Comparison of ENCODE assay signal across 8 cellular contexts in genomic region chr17:74893936-74894671, GRCh38. TPM values are rescaled to one million over a fixed set of nuclear protein-coding genes. Genes with fewer than 3 reads are reported as not detected.
DNase-seq lines count a peak whose midpoint lies in the region; TF ChIP-seq lines count a peak whose summit lies in the region.
"Had no signal": no experiment of that assay in that cellular context is flagged by ENCODE, and none has a peak within 500 bp of the region (broad histone marks: within the 10 kb centered on the region; RNA-seq: fewer than 3 reads in every experiment).

No MANE protein-coding gene starts in this region.

- H2AFZ ChIP-seq in osteoblast (ENCODE audit: low read length) = no peak overlapping the region

- H3K27me3 Mint-ChIP-seq in activated CD4-positive, alpha-beta T cell treated with anti-CD3 and anti-CD28 coated beads, Interleukin-2, amount 10 ng/mL, durations not matched to agents 7 days and 5 days = peaks cover 50% of the 10 kb centered on the region
- peaks cover 57% of the 10 kb centered on the region for H3K27me3 Mint-ChIP-seq in activated CD4-positive, alpha-beta memory T cell treated with anti-CD3 and anti-CD28 coated beads, Interleukin-2, amount 10 ng/mL, durations not matched to agents 7 days and 5 days

- no peaks in the 10 kb centered on the region for H3K36me3 Mint-ChIP-seq in activated CD4-positive, alpha-beta T cell treated with anti-CD3 and anti-CD28 coated beads, Interleukin-2, amount 10 ng/mL, durations not matched to agents 7 days and 5 days (ENCODE audit: low read depth)
- H3K36me3 Mint-ChIP-seq in activated CD4-positive, alpha-beta memory T cell treated with anti-CD3 and anti-CD28 coated beads, Interleukin-2, amount 10 ng/mL, durations not matched to agents 7 days and 5 days (ENCODE audit: low read depth) = no peaks in the 10 kb centered on the region

- H3K79me2 ChIP-seq in osteoblast (ENCODE audit: insufficient read depth, low read length) = no peaks in the 10 kb centered on the region

- POLR2A ChIA-PET in activated CD4-positive, alpha-beta T cell treated with anti-CD3 and anti-CD28 coated beads, Interleukin-2, amount 10 ng/mL, durations not matched to agents 7 days and 5 days (lab: Charles Lee) = no interaction called here
- POLR2A ChIA-PET in activated CD4-positive, alpha-beta memory T cell treated with anti-CD3 and anti-CD28 coated beads, Interleukin-2, amount 10 ng/mL, durations not matched to agents 7 days and 5 days (lab: Charles Lee) = interaction anchor here (1.0 kb wide), 1 partner anchor 21 kb away, joined by 4 read pairs; the partner anchor contains the start of gene FDXR

- peaks cover 5% of the 10 kb centered on the region for H3K4me1 Mint-ChIP-seq in activated CD4-positive, alpha-beta T cell treated with anti-CD3 and anti-CD28 coated beads, Interleukin-2, amount 10 ng/mL, durations not matched to agents 7 days and 5 days
- peaks cover 2% of the 10 kb centered on the region for H3K4me1 Mint-ChIP-seq in activated CD4-positive, alpha-beta memory T cell treated with anti-CD3 and anti-CD28 coated beads, Interleukin-2, amount 10 ng/mL, durations not matched to agents 7 days and 5 days

- H4K20me1 ChIP-seq in osteoblast (ENCODE audit: insufficient read depth, low read length) = no peaks in the 10 kb centered on the region

- H3K27me3 ChIP-seq in dorsolateral prefrontal cortex (peaks cover 0 to 35% (median 15%) of the 10 kb centered on the region in 45 donors), osteoblast (ENCODE audit: insufficient read depth, low read length) (peaks cover 71% of the 10 kb centered on the region)

- TF ChIP-seq CTCF in dorsolateral prefrontal cortex (IDR thresholded peaks at IDR 0.05 in 54 of 56, conservative IDR thresholded peaks at IDR 0.05 in 2 of 56; ENCODE audit: low read depth in 1 of 56, partially characterized antibody in 56 of 56) (no peak), osteoblast (IDR thresholded peaks at IDR 0.05; ENCODE audit: extremely low read depth, low read depth, low read length) (no peak), GM20000 (IDR thresholded peaks at IDR 0.05; ENCODE audit: extremely low read depth, missing control alignments) (no peak)

- H3K36me3 ChIP-seq in osteoblast (ENCODE audit: insufficient read depth, low read length) = no peaks in the 10 kb centered on the region

- H3K4me1 ChIP-seq in osteoblast (ENCODE audit: insufficient read depth, low read length) = no peaks in the 10 kb centered on the region

- H3K27ac Mint-ChIP-seq in activated CD4-positive, alpha-beta T cell treated with anti-CD3 and anti-CD28 coated beads, Interleukin-2, amount 10 ng/mL, durations not matched to agents 7 days and 5 days = no peak overlapping the region
- no peak overlapping the region for H3K27ac Mint-ChIP-seq in activated CD4-positive, alpha-beta memory T cell treated with anti-CD3 and anti-CD28 coated beads, Interleukin-2, amount 10 ng/mL, durations not matched to agents 7 days and 5 days

- no peaks in the 10 kb centered on the region for H3K9me3 ChIP-seq in osteoblast (ENCODE audit: low read depth, low read length)

- H3K27ac ChIP-seq in dorsolateral prefrontal cortex (peak overlapping the region in 2 of 59 donors; percentile 43 to 62), osteoblast (ENCODE audit: low read depth, low read length) (no peak overlapping the region)

- no peaks in the 10 kb centered on the region for H3K9me3 Mint-ChIP-seq in activated CD4-positive, alpha-beta T cell treated with anti-CD3 and anti-CD28 coated beads, Interleukin-2, amount 10 ng/mL, durations not matched to agents 7 days and 5 days
- no peaks in the 10 kb centered on the region for H3K9me3 Mint-ChIP-seq in activated CD4-positive, alpha-beta memory T cell treated with anti-CD3 and anti-CD28 coated beads, Interleukin-2, amount 10 ng/mL, durations not matched to agents 7 days and 5 days

- CTCF ChIA-PET in activated CD4-positive, alpha-beta T cell treated with anti-CD3 and anti-CD28 coated beads, Interleukin-2, amount 10 ng/mL, durations not matched to agents 7 days and 5 days (lab: Charles Lee) = interaction anchor here (1.2 to 1.6 kb wide), 3 partner anchors 19 to 65 kb away, joined by 3 to 4 read pairs (median 3); partner anchors contain the start of gene OTOP2
- CTCF ChIA-PET in activated CD4-positive, alpha-beta memory T cell treated with anti-CD3 and anti-CD28 coated beads, Interleukin-2, amount 10 ng/mL, durations not matched to agents 7 days and 5 days (lab: Charles Lee) = no interaction called here

- peak overlapping the region in 58 of 59 donors; percentile 10 to 71 (median 56) for H3K4me3 ChIP-seq in dorsolateral prefrontal cortex
- no peak overlapping the region for H3K4me3 ChIP-seq in osteoblast (ENCODE audit: insufficient read depth, low read length)

- intact Hi-C loops in dorsolateral prefrontal cortex (cut with DNase I) = no loop called here

- DNase-seq in activated CD4-positive, alpha-beta T cell treated with anti-CD3 and anti-CD28 coated beads, Interleukin-2, amount 10 ng/mL, durations not matched to agents 7 days and 5 days = no peak
- no peak for DNase-seq in activated CD4-positive, alpha-beta T cell treated with anti-CD3 and anti-CD28 coated beads, Interleukin-2, amount 50 U/mL, for 4 hours
- DNase-seq in dorsolateral prefrontal cortex = no peak
- DNase-seq in osteoblast (ENCODE audit: insufficient read length, low spot score, missing footprints) = peak; percentile 83
- no peak for DNase-seq in activated CD4-positive, alpha-beta memory T cell treated with anti-CD3 and anti-CD28 coated beads, Interleukin-2, amount 10 ng/mL, durations not matched to agents 7 days and 5 days
- no peak for DNase-seq in GM20000 (ENCODE audit: low spot score)
- DNase-seq: ACHN, activated gamma-delta T cell treated with Interleukin-2 at 50 U/mL for 16 hours had no signal

- H3K4me3 Mint-ChIP-seq in activated CD4-positive, alpha-beta T cell treated with anti-CD3 and anti-CD28 coated beads, Interleukin-2, amount 10 ng/mL, durations not matched to agents 7 days and 5 days = peak overlapping the region; percentile 40
- no peak overlapping the region for H3K4me3 Mint-ChIP-seq in activated CD4-positive, alpha-beta memory T cell treated with anti-CD3 and anti-CD28 coated beads, Interleukin-2, amount 10 ng/mL, durations not matched to agents 7 days and 5 days

- H3K4me2 ChIP-seq in osteoblast (ENCODE audit: insufficient read depth, low read length) = no peak overlapping the region

RNA-seq across cellular contexts. Expression of gene FADS6, which starts 0.7 kb away (rescaled TPM):
- total RNA-seq in activated CD4-positive, alpha-beta T cell treated with anti-CD3 and anti-CD28 coated beads, Interleukin-2, amount 10 ng/mL, durations not matched to agents 7 days and 5 days = not detected
- total RNA-seq in dorsolateral prefrontal cortex (10 to 100 TPM in 115 of 120 experiments, 1 to 10 TPM in 5; 4.6 to 28.7 (median 17.6) TPM), osteoblast (not detected in 2 replicates)
- total RNA-seq in activated CD4-positive, alpha-beta memory T cell treated with anti-CD3 and anti-CD28 coated beads, Interleukin-2, amount 10 ng/mL, durations not matched to agents 7 days and 5 days = not detected

RNA-seq across cellular contexts. Expression of gene FDXR, which starts 21.3 kb away (rescaled TPM):
- 10 to 100 TPM; 36.0 to 43.4 TPM for total RNA-seq in activated CD4-positive, alpha-beta T cell treated with anti-CD3 and anti-CD28 coated beads, Interleukin-2, amount 10 ng/mL, durations not matched to agents 7 days and 5 days
- 10 to 100 TPM in 57 of 120 experiments, 1 to 10 TPM in 63; 4.2 to 20.9 (median 9.9) TPM for total RNA-seq in dorsolateral prefrontal cortex
- 23.5 and 25.9 TPM in 2 replicates for total RNA-seq in osteoblast
- total RNA-seq in activated CD4-positive, alpha-beta memory T cell treated with anti-CD3 and anti-CD28 coated beads, Interleukin-2, amount 10 ng/mL, durations not matched to agents 7 days and 5 days = 10 to 100 TPM; 22.9 to 24.0 TPM

RNA-seq across cellular contexts. Expression of gene USH1G, which starts 29.0 kb away (rescaled TPM):
- total RNA-seq in activated CD4-positive, alpha-beta T cell treated with anti-CD3 and anti-CD28 coated beads, Interleukin-2, amount 10 ng/mL, durations not matched to agents 7 days and 5 days = not detected
- total RNA-seq in dorsolateral prefrontal cortex (under 1 TPM in 3 of 120 experiments, not detected in 117; 0.10 to 0.19 (median 0.16) TPM), osteoblast (not detected in 2 replicates)
- total RNA-seq in activated CD4-positive, alpha-beta memory T cell treated with anti-CD3 and anti-CD28 coated beads, Interleukin-2, amount 10 ng/mL, durations not matched to agents 7 days and 5 days = not detected

RNA-seq across cellular contexts. Expression of gene OTOP2, which starts 30.0 kb away (rescaled TPM):
- total RNA-seq in activated CD4-positive, alpha-beta T cell treated with anti-CD3 and anti-CD28 coated beads, Interleukin-2, amount 10 ng/mL, durations not matched to agents 7 days and 5 days = not detected
- total RNA-seq in dorsolateral prefrontal cortex (not detected), osteoblast (not detected in 2 replicates)
- total RNA-seq in activated CD4-positive, alpha-beta memory T cell treated with anti-CD3 and anti-CD28 coated beads, Interleukin-2, amount 10 ng/mL, durations not matched to agents 7 days and 5 days = not detected

RNA-seq across cellular contexts. Expression of gene GRIN2C, which starts 34.4 kb away (rescaled TPM):
- total RNA-seq in activated CD4-positive, alpha-beta T cell treated with anti-CD3 and anti-CD28 coated beads, Interleukin-2, amount 10 ng/mL, durations not matched to agents 7 days and 5 days = under 1 TPM; 0.20 to 0.25 TPM
- total RNA-seq in dorsolateral prefrontal cortex (10 to 100 TPM; 10.3 to 74.2 (median 26.7) TPM), osteoblast (0.29 and 0.72 TPM in 2 replicates)
- under 1 TPM in 1 of 2 experiments, not detected in 1; 0.45 TPM for total RNA-seq in activated CD4-positive, alpha-beta memory T cell treated with anti-CD3 and anti-CD28 coated beads, Interleukin-2, amount 10 ng/mL, durations not matched to agents 7 days and 5 days
